Comparison of ENCODE assay signal across 28 cellular contexts in the genomic region with DNA sequence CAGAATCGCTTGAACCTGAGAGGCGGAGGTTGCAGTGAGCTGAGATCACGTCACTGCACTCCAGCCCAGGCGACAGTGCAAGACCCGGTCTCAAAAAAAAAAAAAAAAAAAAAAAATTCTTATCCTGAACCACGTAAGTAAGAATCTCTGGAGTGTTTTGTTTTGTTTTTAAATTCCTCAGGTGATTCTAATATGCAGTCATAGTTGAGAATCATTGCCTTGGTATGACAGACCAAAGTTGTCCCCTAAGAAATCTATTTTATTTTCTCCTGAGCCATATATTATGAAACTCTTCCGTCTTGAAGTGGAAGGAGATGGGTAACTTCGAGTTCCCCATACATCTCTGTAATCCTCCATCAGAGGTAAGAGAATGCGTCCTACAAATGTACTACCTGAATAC. TPM values are rescaled to one million over a fixed set of nuclear protein-coding genes. Genes with fewer than 3 reads are reported as not detected.
"Had no signal": no experiment of that assay in that cellular context is flagged by ENCODE, and none has a peak within 500 bp of the region (broad histone marks: within the 10 kb centered on the region; RNA-seq: fewer than 3 reads in every experiment).

No MANE protein-coding gene starts in this region.

- H3K9me3 ChIP-seq: breast epithelium, esophagus squamous epithelium, left ventricle myocardium inferior, psoas muscle, right atrium auricular region, tibial nerve had no signal

- H3K27me3 ChIP-seq: breast epithelium, esophagus squamous epithelium, neural progenitor cell, right atrium auricular region, tibial nerve had no signal

- ATAC-seq: activated CD4-positive, CD25-positive, alpha-beta regulatory T cell treated with anti-CD3 and anti-CD28 coated beads, Interleukin-2, amount 50 U/mL, for 24 hours; natural killer cell; psoas muscle had no signal

- H3K4me1 Mint-ChIP-seq: central memory CD8-positive, alpha-beta T cell; natural killer cell had no signal

- H3K4me3 Mint-ChIP-seq: activated T-helper 1 cell treated with anti-CD3 and anti-CD28 coated beads, Interleukin-12 subunit alpha, Interleukin-12 subunit beta, Interleukin-2, Interleukin-4 antibody, amounts not matched to agents 30 ng/mL and 10 ng/mL and 1 ng/mL, durations not matched to agents 14 hours and 24 hours and 36 hours; central memory CD8-positive, alpha-beta T cell; natural killer cell; neural progenitor cell had no signal

- H3K4me2 ChIP-seq: neural progenitor cell had no signal

- H3K36me3 ChIP-seq: breast epithelium, esophagus squamous epithelium, left ventricle myocardium inferior, neural progenitor cell, right atrium auricular region, tibial nerve, WERI-Rb-1 had no signal

- H3K36me3 Mint-ChIP-seq: natural killer cell, neural progenitor cell had no signal

- H3K79me2 ChIP-seq: parathyroid adenoma had no signal

- H2AFZ ChIP-seq: neural progenitor cell, parathyroid adenoma had no signal

- H3K27ac ChIP-seq: breast epithelium, epithelial cell of prostate, esophagus squamous epithelium, left ventricle myocardium inferior, neural progenitor cell, parathyroid adenoma, psoas muscle, right atrium auricular region, tibial nerve, WERI-Rb-1 had no signal

- H3K27ac Mint-ChIP-seq: activated T-helper 1 cell treated with anti-CD3 and anti-CD28 coated beads, Interleukin-12 subunit alpha, Interleukin-12 subunit beta, Interleukin-2, Interleukin-4 antibody, amounts not matched to agents 30 ng/mL and 10 ng/mL and 1 ng/mL, durations not matched to agents 14 hours and 24 hours and 36 hours; natural killer cell; neural progenitor cell had no signal

- DNase-seq: activated CD4-positive, alpha-beta T cell treated with anti-CD3 and anti-CD28 coated beads for 48 hours; activated CD4-positive, alpha-beta T cell treated with anti-CD3 and anti-CD28 coated beads, Interleukin-2, amount 50 U/mL, for 48 hours; activated CD8-positive, alpha-beta memory T cell treated with anti-CD3 and anti-CD28 coated beads for 24 hours; activated gamma-delta T cell; activated naive CD4-positive, alpha-beta T cell treated with anti-CD3 and anti-CD28 coated beads, Interleukin-2, amount 50 U/mL, for 16 hours; amniotic stem cell; dermis blood vessel endothelial cell; effector CD4-positive, alpha-beta T cell; esophagus squamous epithelium; left ventricle myocardium inferior; mesendoderm; natural killer cell; occipital lobe; psoas muscle; stimulated activated naive CD4-positive, alpha-beta T cell treated with Interleukin-2 at 50 U/mL for 16 hours; T-helper 9 cell; WERI-Rb-1 had no signal

- H3K27me3 Mint-ChIP-seq: central memory CD8-positive, alpha-beta T cell had no signal

- H3K4me3 ChIP-seq: breast epithelium, esophagus squamous epithelium, left ventricle myocardium inferior, lung, neural progenitor cell, psoas muscle, right atrium auricular region, tibial nerve had no signal

- H3K4me1 ChIP-seq: breast epithelium, left ventricle myocardium inferior, neural progenitor cell, parathyroid adenoma, psoas muscle, right atrium auricular region, tibial nerve had no signal

RNA-seq across cellular contexts. Expression of a gene that starts 26.6 kb away (rescaled TPM):
- total RNA-seq: activated T-helper 1 cell treated with anti-CD3 and anti-CD28 coated beads, Interleukin-12 subunit alpha, Interleukin-12 subunit beta, Interleukin-2, Interleukin-4 antibody, amounts not matched to agents 30 ng/mL and 10 ng/mL and 1 ng/mL, durations not matched to agents 14 hours and 24 hours and 36 hours; mononuclear cell; natural killer cell had no signal
